In genomic region chr17:69578385-69578936, GRCh38 we compare ENCODE assay signal across 24 cellular contexts.
"Had no signal": no experiment of that assay in that cellular context is flagged by ENCODE, and none has a peak within 500 bp of the region (broad histone marks: within the 10 kb centered on the region; RNA-seq: fewer than 3 reads in every experiment).

No MANE protein-coding gene starts in this region.

- ATAC-seq: activated CD4-positive, alpha-beta T cell treated with anti-CD3 and anti-CD28 coated beads for 36 hours; activated naive CD4-positive, alpha-beta T cell treated with anti-CD3 and anti-CD28 coated beads, Interleukin-2, amount 50 U/mL, for 72 hours; left colon; stimulated activated memory B cell treated with anti-CD40 and anti-IgM and Interleukin-4, amounts not matched to agents 10 μg/mL and 1 μg/mL and 100 μg/mL, for 72 hours; WTC11 had no signal

- H3K4me3 ChIP-seq: adrenal gland, breast epithelium, lung, spleen had no signal

- H3K4me1 ChIP-seq: breast epithelium had no signal

- H3K9me3 ChIP-seq: adrenal gland, breast epithelium, spleen had no signal

- H3K27ac ChIP-seq: adrenal gland, breast epithelium, spleen had no signal

- FAIRE-seq: astrocyte, endometrium had no signal

- DNase-seq: activated CD4-positive, alpha-beta T cell treated with anti-CD3 and anti-CD28 coated beads for 36 hours; activated CD4-positive, alpha-beta T cell treated with anti-CD3 and anti-CD28 coated beads, Interleukin-2, amount 50 U/mL, for 48 hours; activated gamma-delta T cell treated with Interleukin-2 at 50 U/mL for 16 hours; activated T-cell treated with anti-CD3 and anti-CD28 coated beads for 4 hours; adrenal gland; cerebellar nuclear complex; cortex of kidney; erythroblast; foreskin melanocyte; hypothalamus; islet precursor cell; left colon; occipital lobe; posterior cingulate gyrus; retina; spleen; stimulated activated CD4-positive, alpha-beta T cell treated with anti-CD3 and anti-CD28 coated beads, Interleukin-4, amount 100 ng/mL, for 4 hours had no signal

- H3K36me3 ChIP-seq: adrenal gland, breast epithelium, spleen had no signal
